Comparison of ENCODE assay signal across 1 cellular context in genomic region chr3:32502089-32502943, GRCh38.
TF ChIP-seq lines count a peak whose summit lies in the region.

CMTM6 (minus strand) TSS chr3:32502852; CDS start chr3:32502745, 107 bp downstream.

TF ChIP-seq in HepG2, 621 proteins besides CTCF, POLR2A, EP300 and RAD21 (continued from another document and continues in another):
- TF ChIP-seq, protein P1, sequence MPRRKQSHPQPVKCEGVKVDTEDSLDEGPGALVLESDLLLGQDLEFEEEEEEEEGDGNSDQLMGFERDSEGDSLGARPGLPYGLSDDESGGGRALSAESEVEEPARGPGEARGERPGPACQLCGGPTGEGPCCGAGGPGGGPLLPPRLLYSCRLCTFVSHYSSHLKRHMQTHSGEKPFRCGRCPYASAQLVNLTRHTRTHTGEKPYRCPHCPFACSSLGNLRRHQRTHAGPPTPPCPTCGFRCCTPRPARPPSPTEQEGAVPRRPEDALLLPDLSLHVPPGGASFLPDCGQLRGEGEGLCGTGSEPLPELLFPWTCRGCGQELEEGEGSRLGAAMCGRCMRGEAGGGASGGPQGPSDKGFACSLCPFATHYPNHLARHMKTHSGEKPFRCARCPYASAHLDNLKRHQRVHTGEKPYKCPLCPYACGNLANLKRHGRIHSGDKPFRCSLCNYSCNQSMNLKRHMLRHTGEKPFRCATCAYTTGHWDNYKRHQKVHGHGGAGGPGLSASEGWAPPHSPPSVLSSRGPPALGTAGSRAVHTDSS (CRISPR knock-in tag; conservative IDR thresholded peaks at IDR 0.05), result no peak
- TF ChIP-seq, protein P2, sequence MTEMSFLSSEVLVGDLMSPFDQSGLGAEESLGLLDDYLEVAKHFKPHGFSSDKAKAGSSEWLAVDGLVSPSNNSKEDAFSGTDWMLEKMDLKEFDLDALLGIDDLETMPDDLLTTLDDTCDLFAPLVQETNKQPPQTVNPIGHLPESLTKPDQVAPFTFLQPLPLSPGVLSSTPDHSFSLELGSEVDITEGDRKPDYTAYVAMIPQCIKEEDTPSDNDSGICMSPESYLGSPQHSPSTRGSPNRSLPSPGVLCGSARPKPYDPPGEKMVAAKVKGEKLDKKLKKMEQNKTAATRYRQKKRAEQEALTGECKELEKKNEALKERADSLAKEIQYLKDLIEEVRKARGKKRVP (CRISPR knock-in tag; IDR thresholded peaks at IDR 0.05), result peak in 1 of 2 experiments; percentile 36; a peak in 1 of 4 replicates
- peak; percentile 26; the same call in 1 of the 2 replicates for TF ChIP-seq CBX5 (CRISPR knock-in tag; IDR thresholded peaks at IDR 0.05; ENCODE audit: borderline replicate concordance)
- no peak for TF ChIP-seq ZNF576 (CRISPR knock-in tag; IDR thresholded peaks at IDR 0.05)
- peak; percentile 55 for TF ChIP-seq POLR2AphosphoS5 (IDR thresholded peaks at IDR 0.05; ENCODE audit: low read depth, low read length)
- TF ChIP-seq, protein P3, sequence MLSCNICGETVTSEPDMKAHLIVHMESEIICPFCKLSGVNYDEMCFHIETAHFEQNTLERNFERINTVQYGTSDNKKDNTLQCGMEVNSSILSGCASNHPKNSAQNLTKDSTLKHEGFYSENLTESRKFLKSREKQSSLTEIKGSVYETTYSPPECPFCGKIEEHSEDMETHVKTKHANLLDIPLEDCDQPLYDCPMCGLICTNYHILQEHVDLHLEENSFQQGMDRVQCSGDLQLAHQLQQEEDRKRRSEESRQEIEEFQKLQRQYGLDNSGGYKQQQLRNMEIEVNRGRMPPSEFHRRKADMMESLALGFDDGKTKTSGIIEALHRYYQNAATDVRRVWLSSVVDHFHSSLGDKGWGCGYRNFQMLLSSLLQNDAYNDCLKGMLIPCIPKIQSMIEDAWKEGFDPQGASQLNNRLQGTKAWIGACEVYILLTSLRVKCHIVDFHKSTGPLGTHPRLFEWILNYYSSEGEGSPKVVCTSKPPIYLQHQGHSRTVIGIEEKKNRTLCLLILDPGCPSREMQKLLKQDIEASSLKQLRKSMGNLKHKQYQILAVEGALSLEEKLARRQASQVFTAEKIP (CRISPR knock-in tag; IDR thresholded peaks at IDR 0.05; ENCODE audit: borderline replicate concordance), result no peak
- TF ChIP-seq HNRNPK (IDR thresholded peaks at IDR 0.05; ENCODE audit: low read depth, low read length, poor library complexity, severe bottlenecking), result peak; percentile 74
- TF ChIP-seq ZNF75D (CRISPR knock-in tag; IDR thresholded peaks at IDR 0.05; ENCODE audit: borderline replicate concordance), result no peak
- no peak for TF ChIP-seq ZNF318 (CRISPR knock-in tag; IDR thresholded peaks at IDR 0.05)
- TF ChIP-seq ZNF879 (CRISPR knock-in tag; IDR thresholded peaks at IDR 0.05), result 0 out of 2 replicates have a peak, but pooled peaks have one; percentile 46
- TF ChIP-seq, protein P4, sequence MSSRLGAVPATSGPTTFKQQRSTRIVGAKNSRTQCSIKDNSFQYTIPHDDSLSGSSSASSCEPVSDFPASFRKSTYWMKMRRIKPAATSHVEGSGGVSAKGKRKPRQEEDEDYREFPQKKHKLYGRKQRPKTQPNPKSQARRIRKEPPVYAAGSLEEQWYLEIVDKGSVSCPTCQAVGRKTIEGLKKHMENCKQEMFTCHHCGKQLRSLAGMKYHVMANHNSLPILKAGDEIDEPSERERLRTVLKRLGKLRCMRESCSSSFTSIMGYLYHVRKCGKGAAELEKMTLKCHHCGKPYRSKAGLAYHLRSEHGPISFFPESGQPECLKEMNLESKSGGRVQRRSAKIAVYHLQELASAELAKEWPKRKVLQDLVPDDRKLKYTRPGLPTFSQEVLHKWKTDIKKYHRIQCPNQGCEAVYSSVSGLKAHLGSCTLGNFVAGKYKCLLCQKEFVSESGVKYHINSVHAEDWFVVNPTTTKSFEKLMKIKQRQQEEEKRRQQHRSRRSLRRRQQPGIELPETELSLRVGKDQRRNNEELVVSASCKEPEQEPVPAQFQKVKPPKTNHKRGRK (CRISPR knock-in tag; IDR thresholded peaks at IDR 0.05), result no peak
- no peak for TF ChIP-seq IRF1 (CRISPR knock-in tag; IDR thresholded peaks at IDR 0.05; ENCODE audit: low read depth)
- TF ChIP-seq POGZ (CRISPR knock-in tag; IDR thresholded peaks at IDR 0.05), result no peak
- TF ChIP-seq, protein P5, sequence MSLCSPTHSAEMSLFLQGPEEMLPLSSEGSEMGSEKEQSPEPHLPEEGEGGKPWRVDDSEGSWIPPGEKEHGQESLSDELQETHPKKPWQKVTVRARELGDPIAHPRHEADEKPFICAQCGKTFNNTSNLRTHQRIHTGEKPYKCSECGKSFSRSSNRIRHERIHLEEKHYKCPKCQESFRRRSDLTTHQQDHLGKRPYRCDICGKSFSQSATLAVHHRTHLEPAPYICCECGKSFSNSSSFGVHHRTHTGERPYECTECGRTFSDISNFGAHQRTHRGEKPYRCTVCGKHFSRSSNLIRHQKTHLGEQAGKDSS (CRISPR knock-in tag; IDR thresholded peaks at IDR 0.05; ENCODE audit: borderline replicate concordance, low read depth), result no peak; the same call in 1 of the 2 replicates
- TF ChIP-seq ZKSCAN5 (CRISPR knock-in tag; IDR thresholded peaks at IDR 0.05), result no peak
- TF ChIP-seq AKAP8 (CRISPR knock-in tag; IDR thresholded peaks at IDR 0.05), result no peak
- peak; percentile 32; the same call in 1 of the 2 replicates for TF ChIP-seq ZNF350 (CRISPR knock-in tag; IDR thresholded peaks at IDR 0.05; ENCODE audit: borderline replicate concordance, low read depth)
- TF ChIP-seq CREM (IDR thresholded peaks at IDR 0.05), result 0 out of 2 replicates have a peak, but pooled peaks have one; percentile 3
- no peak for TF ChIP-seq CREM (CRISPR knock-in tag; IDR thresholded peaks at IDR 0.05)
- TF ChIP-seq RXRB (CRISPR knock-in tag; IDR thresholded peaks at IDR 0.05; ENCODE audit: borderline replicate concordance), result no peak
- TF ChIP-seq ZNF460 (CRISPR knock-in tag; IDR thresholded peaks at IDR 0.05; ENCODE audit: borderline replicate concordance), result no peak
- TF ChIP-seq ZNF138 (CRISPR knock-in tag; IDR thresholded peaks at IDR 0.05; ENCODE audit: low read depth), result no peak
- TF ChIP-seq SAP130 (CRISPR knock-in tag; IDR thresholded peaks at IDR 0.05; ENCODE audit: low read depth), result peak; percentile 88
- TF ChIP-seq, protein P6, sequence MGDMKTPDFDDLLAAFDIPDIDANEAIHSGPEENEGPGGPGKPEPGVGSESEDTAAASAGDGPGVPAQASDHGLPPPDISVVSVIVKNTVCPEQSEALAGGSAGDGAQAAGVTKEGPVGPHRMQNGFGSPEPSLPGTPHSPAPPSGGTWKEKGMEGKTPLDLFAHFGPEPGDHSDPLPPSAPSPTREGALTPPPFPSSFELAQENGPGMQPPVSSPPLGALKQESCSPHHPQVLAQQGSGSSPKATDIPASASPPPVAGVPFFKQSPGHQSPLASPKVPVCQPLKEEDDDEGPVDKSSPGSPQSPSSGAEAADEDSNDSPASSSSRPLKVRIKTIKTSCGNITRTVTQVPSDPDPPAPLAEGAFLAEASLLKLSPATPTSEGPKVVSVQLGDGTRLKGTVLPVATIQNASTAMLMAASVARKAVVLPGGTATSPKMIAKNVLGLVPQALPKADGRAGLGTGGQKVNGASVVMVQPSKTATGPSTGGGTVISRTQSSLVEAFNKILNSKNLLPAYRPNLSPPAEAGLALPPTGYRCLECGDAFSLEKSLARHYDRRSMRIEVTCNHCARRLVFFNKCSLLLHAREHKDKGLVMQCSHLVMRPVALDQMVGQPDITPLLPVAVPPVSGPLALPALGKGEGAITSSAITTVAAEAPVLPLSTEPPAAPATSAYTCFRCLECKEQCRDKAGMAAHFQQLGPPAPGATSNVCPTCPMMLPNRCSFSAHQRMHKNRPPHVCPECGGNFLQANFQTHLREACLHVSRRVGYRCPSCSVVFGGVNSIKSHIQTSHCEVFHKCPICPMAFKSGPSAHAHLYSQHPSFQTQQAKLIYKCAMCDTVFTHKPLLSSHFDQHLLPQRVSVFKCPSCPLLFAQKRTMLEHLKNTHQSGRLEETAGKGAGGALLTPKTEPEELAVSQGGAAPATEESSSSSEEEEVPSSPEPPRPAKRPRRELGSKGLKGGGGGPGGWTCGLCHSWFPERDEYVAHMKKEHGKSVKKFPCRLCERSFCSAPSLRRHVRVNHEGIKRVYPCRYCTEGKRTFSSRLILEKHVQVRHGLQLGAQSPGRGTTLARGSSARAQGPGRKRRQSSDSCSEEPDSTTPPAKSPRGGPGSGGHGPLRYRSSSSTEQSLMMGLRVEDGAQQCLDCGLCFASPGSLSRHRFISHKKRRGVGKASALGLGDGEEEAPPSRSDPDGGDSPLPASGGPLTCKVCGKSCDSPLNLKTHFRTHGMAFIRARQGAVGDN (CRISPR knock-in tag; IDR thresholded peaks at IDR 0.05), result peak; percentile 75
- TF ChIP-seq RELA (CRISPR knock-in tag; IDR thresholded peaks at IDR 0.05), result no peak
- 0 out of 2 replicates have a peak, but pooled peaks have one; percentile 23 for TF ChIP-seq EED (CRISPR knock-in tag; IDR thresholded peaks at IDR 0.05)
- TF ChIP-seq, protein P7, sequence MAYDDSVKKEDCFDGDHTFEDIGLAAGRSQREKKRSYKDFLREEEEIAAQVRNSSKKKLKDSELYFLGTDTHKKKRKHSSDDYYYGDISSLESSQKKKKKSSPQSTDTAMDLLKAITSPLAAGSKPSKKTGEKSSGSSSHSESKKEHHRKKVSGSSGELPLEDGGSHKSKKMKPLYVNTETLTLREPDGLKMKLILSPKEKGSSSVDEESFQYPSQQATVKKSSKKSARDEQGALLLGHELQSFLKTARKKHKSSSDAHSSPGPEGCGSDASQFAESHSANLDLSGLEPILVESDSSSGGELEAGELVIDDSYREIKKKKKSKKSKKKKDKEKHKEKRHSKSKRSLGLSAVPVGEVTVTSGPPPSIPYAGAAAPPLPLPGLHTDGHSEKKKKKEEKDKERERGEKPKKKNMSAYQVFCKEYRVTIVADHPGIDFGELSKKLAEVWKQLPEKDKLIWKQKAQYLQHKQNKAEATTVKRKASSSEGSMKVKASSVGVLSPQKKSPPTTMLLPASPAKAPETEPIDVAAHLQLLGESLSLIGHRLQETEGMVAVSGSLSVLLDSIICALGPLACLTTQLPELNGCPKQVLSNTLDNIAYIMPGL (CRISPR knock-in tag; IDR thresholded peaks at IDR 0.05; ENCODE audit: borderline replicate concordance in 1 of 2, low read depth in 1 of 2), result peak in 1 of 2 experiments; percentile 67; a peak in 2 of 4 replicates
- no peak for TF ChIP-seq MAZ (IDR thresholded peaks at IDR 0.05; ENCODE audit: borderline replicate concordance, low read depth, low read length)
- TF ChIP-seq MAZ (CRISPR knock-in tag; IDR thresholded peaks at IDR 0.05; ENCODE audit: low read depth), result 0 out of 2 replicates have a peak, but pooled peaks have one; percentile 28
- no peak for TF ChIP-seq ZNF567 (CRISPR knock-in tag; IDR thresholded peaks at IDR 0.05; ENCODE audit: borderline replicate concordance)
- TF ChIP-seq ZNF235 (CRISPR knock-in tag; IDR thresholded peaks at IDR 0.05; ENCODE audit: borderline replicate concordance), result no peak
- TF ChIP-seq SNAPC2 (CRISPR knock-in tag; IDR thresholded peaks at IDR 0.05), result no peak
